ENCODE assay signal across 8 cellular contexts in the genomic region with DNA sequence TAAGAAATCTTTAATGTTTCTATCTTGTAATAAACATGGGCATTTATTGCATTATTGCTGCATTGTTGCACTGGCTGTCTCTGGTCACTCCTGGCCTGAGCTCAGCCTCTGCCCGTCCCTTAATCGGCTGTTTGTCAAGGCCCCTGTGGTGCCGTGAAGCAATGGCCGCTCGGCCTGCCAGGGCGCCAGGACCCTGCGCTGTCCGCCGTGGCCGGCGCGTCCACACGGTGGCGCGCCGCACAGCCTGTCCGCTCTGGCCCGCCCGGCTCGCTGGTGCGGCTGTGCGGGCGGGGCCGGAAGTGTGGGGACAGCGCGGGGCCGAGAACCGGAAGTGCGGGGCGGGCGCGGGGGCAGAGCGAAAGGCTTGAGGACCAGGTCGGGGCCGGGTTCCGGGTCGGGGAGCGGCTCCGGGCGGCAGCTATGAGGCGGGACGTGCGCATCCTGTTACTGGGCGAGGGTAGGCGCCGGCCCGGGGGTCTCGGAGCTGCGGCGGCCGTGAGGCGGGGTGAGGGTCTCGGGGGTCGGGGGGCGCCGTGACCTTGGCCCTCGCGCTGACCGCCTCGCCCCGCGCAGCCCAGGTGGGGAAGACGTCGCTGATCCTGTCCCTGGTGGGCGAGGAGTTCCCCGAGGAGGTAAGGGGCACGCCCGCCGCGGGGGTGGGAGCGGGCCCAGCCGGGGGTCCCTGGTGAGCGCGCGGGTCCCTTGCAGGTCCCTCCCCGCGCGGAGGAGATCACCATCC. TPM values are rescaled to one million over a fixed set of nuclear protein-coding genes. Genes with fewer than 3 reads are reported as not detected.
A peak's percentile ranks its signal among the peaks of the same experiment; 100 is the strongest.
DNase-seq lines count a peak whose midpoint lies in the region; ATAC-seq and TF ChIP-seq lines count a peak whose summit lies in the region.

A gene (plus strand): TSS at position 353 of the 739 bp plus-strand sequence. CDS start 68 bp downstream, at position 421.

- no peaks in the 10 kb centered on the region for H3K27me3 ChIP-seq in GM06990 (replicated peaks; ENCODE audit: control insufficient read depth, insufficient read depth, low read length)
- H3K27me3 ChIP-seq in testis = no peaks in the 10 kb centered on the region

- 0 to 1% methylated on average over 2 to 53 of the region's 78 CpGs for WGBS in testis, 2 donors

- peak within 1 kb of the TSS; percentile 87 for H3K27ac Mint-ChIP-seq in activated naive CD4-positive, alpha-beta T cell treated with anti-CD3 and anti-CD28 coated beads, Interleukin-2, amount 50 U/mL, for 72 hours
- peak within 1 kb of the TSS; percentile 89 for H3K27ac Mint-ChIP-seq in osteocyte (ENCODE audit: unreplicated experiment)

- no peaks in the 10 kb centered on the region for H3K9me3 ChIP-seq in testis

- H3K4me3 ChIP-seq in GM06990 (replicated peaks; ENCODE audit: low read depth, low read length) = peak within 1 kb of the TSS; percentile 69
- H3K4me3 ChIP-seq in testis = peak within 1 kb of the TSS; percentile 85 to 98

- no peaks in the 10 kb centered on the region for H3K9me3 Mint-ChIP-seq in activated naive CD4-positive, alpha-beta T cell treated with anti-CD3 and anti-CD28 coated beads, Interleukin-2, amount 50 U/mL, for 72 hours
- no peaks in the 10 kb centered on the region for H3K9me3 Mint-ChIP-seq in osteocyte (ENCODE audit: unreplicated experiment)

- no peaks in the 10 kb centered on the region for H3K27me3 Mint-ChIP-seq in osteocyte (ENCODE audit: unreplicated experiment)

- ATAC-seq in HG02588 (IDR thresholded peaks at IDR 0.05; ENCODE audit: unreplicated experiment) = peak; percentile 74
- peak; percentile 95 to 97 for ATAC-seq in activated naive CD4-positive, alpha-beta T cell treated with anti-CD3 and anti-CD28 coated beads, Interleukin-2, amount 50 U/mL, for 72 hours

- H3K36me3 ChIP-seq in GM06990 (ENCODE audit: control insufficient read depth, insufficient read depth, low read length) = peaks cover 24% of the 10 kb centered on the region
- H3K36me3 ChIP-seq in testis (ENCODE audit: low read depth, missing control alignments) = no peaks in the 10 kb centered on the region

- intact Hi-C loops in testis (cut with DNase I; ENCODE audit: low total_unique reads) = loop anchor here (10.0 kb wide), 1 partner anchor 83 kb away; no protein-coding TSS in a partner anchor

- peak; percentile 95 for DNase-seq in GM06990 (ENCODE audit: extremely low read depth, insufficient read length)
- peak; percentile 64 for DNase-seq in NCI-H1105 (lab: John Stamatoyannopoulos, UW)
- peak; percentile 92 for DNase-seq in SKM-1 treated with dmso at 0.1 percent for 144 hours (lab: John Stamatoyannopoulos, UW; ENCODE audit: unreplicated experiment)
- DNase-seq in activated naive CD4-positive, alpha-beta T cell treated with anti-CD3 and anti-CD28 coated beads, Interleukin-2, amount 50 U/mL, for 72 hours (ENCODE audit: low spot score in 2 of 2) = peak; percentile 96 to 97
- DNase-seq in glomerular visceral epithelial cell (ENCODE audit: extremely low spot score) = peak; percentile 90
- peak; percentile 98 for DNase-seq in osteocyte (ENCODE audit: extremely low spot score, unreplicated experiment)
- DNase-seq in testis = peak; percentile 95

- H3K27ac ChIP-seq in testis = peak within 1 kb of the TSS; percentile 77 to 80

- no peak for TF ChIP-seq POLR2A in testis (IDR thresholded peaks at IDR 0.05)

- peaks cover 5% of the 10 kb centered on the region for H3K4me1 Mint-ChIP-seq in osteocyte (ENCODE audit: unreplicated experiment)

- TF ChIP-seq CTCF in GM06990 (IDR thresholded peaks at IDR 0.05; ENCODE audit: insufficient read depth, low read length, poor library complexity, severe bottlenecking) (peak; percentile 30), osteocyte (IDR thresholded peaks at IDR 0.05) (peak; percentile 94), testis (IDR thresholded peaks at IDR 0.05) (peak; percentile 83 to 98 (median 93))

- peak within 1 kb of the TSS; percentile 76 for H3K4me3 Mint-ChIP-seq in osteocyte (ENCODE audit: unreplicated experiment)

- H3K4me1 ChIP-seq in testis = peaks cover 13% of the 10 kb centered on the region

- no peaks in the 10 kb centered on the region for H3K36me3 Mint-ChIP-seq in activated naive CD4-positive, alpha-beta T cell treated with anti-CD3 and anti-CD28 coated beads, Interleukin-2, amount 50 U/mL, for 72 hours
- H3K36me3 Mint-ChIP-seq in osteocyte (ENCODE audit: unreplicated experiment) = peaks cover 4% of the 10 kb centered on the region

RNA-seq across cellular contexts. Expression of the gene that starts here (rescaled TPM):
- 100 to 1,000 TPM; 112 to 118 TPM for total RNA-seq in activated naive CD4-positive, alpha-beta T cell treated with anti-CD3 and anti-CD28 coated beads, Interleukin-2, amount 50 U/mL, for 72 hours
- total RNA-seq in osteocyte (125 and 126 TPM in 2 replicates), testis (100 to 1,000 TPM; 157 to 176 TPM)
- 77.7 TPM for polyA plus RNA-seq in testis (ENCODE audit: insufficient read depth, low read depth, low replicate concordance)

Comparison
In these comparisons a context has a peak if more than half of its experiments do, and no peak if none do; other contexts are left out.
1. Peak in every context shown above with its lines: DNase-seq, ATAC-seq, H3K4me3 ChIP-seq and H3K27ac ChIP-seq.
2. CTCF ChIP-seq: peak in every context shown above with its lines; median percentile 94 in osteocyte; 93 in testis; 30 in GM06990.